In genomic region chr3:190003730-190004129, GRCh38 we compare ENCODE assay signal across 12 cellular contexts.
DNase-seq lines count a peak whose midpoint lies in the region; ATAC-seq lines count a peak whose summit lies in the region.
"Had no signal": no experiment of that assay in that cellular context is flagged by ENCODE, and none has a peak within 500 bp of the region (broad histone marks: within the 10 kb centered on the region; RNA-seq: fewer than 3 reads in every experiment).

No MANE protein-coding gene starts in this region.

- H3K27ac ChIP-seq in epithelial cell of prostate = peak overlapping the region; percentile 24

- ATAC-seq in GM19035 (IDR thresholded peaks at IDR 0.05; ENCODE audit: unreplicated experiment) = no peak
- no peak for ATAC-seq in HG03460 (IDR thresholded peaks at IDR 0.05; ENCODE audit: unreplicated experiment)
- no peak for ATAC-seq in HG03354 (IDR thresholded peaks at IDR 0.05; ENCODE audit: poor library complexity, severe bottlenecking, unreplicated experiment)

- DNase-seq in EH (ENCODE audit: low read depth) (peak; percentile 87), NCI-H460 (ENCODE audit: extremely low read depth, low read depth) (peak; percentile 77), epithelial cell of prostate (ENCODE audit: low read depth, low spot score) (peak; percentile 20), non-pigmented ciliary epithelial cell (ENCODE audit: low read depth) (peak; percentile 83), NCI-H526 treated with DMSO at 0.1 percent for 48 hours (lab: John Stamatoyannopoulos, UW) (no peak)
- DNase-seq: DMS153, immature natural killer cell, NCI-H2227 treated with DMSO at 0.1 percent for 48 hours, small intestine had no signal
